In genomic region chr12:132998742-132999141, GRCh38 we compare ENCODE assay signal across 1 cellular context.
TF ChIP-seq lines count a peak whose summit lies in the region.

No MANE protein-coding gene starts in this region.

TF ChIP-seq in K562, 482 proteins besides CTCF, POLR2A, EP300 and RAD21:
- TF ChIP-seq MEF2A (IDR thresholded peaks at IDR 0.05; ENCODE audit: control insufficient read depth, low read depth, low read length) = peak; percentile 54; the same call in 1 of the 2 replicates
- no peak for TF ChIP-seq ZNF449 (CRISPR knock-in tag; IDR thresholded peaks at IDR 0.05)
- TF ChIP-seq CBFA2T3 (IDR thresholded peaks at IDR 0.05) = 0 out of 2 replicates have a peak, but pooled peaks have one; percentile 5
